11 cellular contexts compared by ENCODE assay signal in the genomic region with DNA sequence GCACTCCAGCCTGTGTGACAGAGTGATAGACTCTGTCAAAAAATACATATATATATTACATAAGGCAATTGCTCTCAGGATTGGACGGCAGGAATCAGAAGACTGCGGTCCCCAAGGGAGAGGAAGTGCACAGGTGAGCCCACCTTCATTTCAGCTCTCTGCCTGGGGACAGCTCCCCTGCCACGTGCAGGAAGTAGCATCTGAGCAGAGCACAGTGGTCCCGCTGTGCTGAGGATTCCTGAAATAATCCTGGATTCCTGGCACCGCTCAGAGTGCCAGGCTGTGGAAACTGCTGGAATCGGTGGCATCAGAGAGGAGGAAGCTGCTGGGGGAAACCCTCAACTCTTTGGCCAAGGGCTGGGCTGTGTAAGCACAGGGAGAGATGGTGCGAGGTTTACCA. TPM values are rescaled to one million over a fixed set of nuclear protein-coding genes. Genes with fewer than 3 reads are reported as not detected.
"Had no signal": no experiment of that assay in that cellular context is flagged by ENCODE, and none has a peak within 500 bp of the region (broad histone marks: within the 10 kb centered on the region; RNA-seq: fewer than 3 reads in every experiment).

No MANE protein-coding gene starts in this region.

- ATAC-seq: gastroesophageal sphincter had no signal

- H3K27me3 ChIP-seq: adrenal gland, gastroesophageal sphincter, transverse colon had no signal

- H3K4me3 ChIP-seq: adrenal gland, coronary artery, gastroesophageal sphincter, SJCRH30, transverse colon had no signal

- H3K36me3 ChIP-seq: adrenal gland, SJCRH30 had no signal

- DNase-seq: activated CD4-positive, alpha-beta T cell treated with anti-CD3 and anti-CD28 coated beads for 48 hours; activated gamma-delta T cell treated with Interleukin-2 at 50 U/mL for 16 hours; adrenal gland; caudate nucleus; mesendoderm; SJCRH30; T1000; transverse colon had no signal

- H3K4me1 ChIP-seq: gastroesophageal sphincter, SJCRH30, transverse colon had no signal

- H3K27ac ChIP-seq: adrenal gland, coronary artery, gastroesophageal sphincter, parathyroid adenoma, SJCRH30, transverse colon had no signal

- H3K9me3 ChIP-seq: adrenal gland, gastroesophageal sphincter, SJCRH30, transverse colon had no signal

RNA-seq across cellular contexts. Expression of a gene that starts 27.7 kb away (rescaled TPM):
- total RNA-seq: SJCRH30 had no signal
